8 cellular contexts compared by ENCODE assay signal in genomic region chr20:33490934-33491656, GRCh38. TPM values are rescaled to one million over a fixed set of nuclear protein-coding genes. Genes with fewer than 3 reads are reported as not detected.
DNase-seq lines count a peak whose midpoint lies in the region; ATAC-seq and TF ChIP-seq lines count a peak whose summit lies in the region.

No MANE protein-coding gene starts in this region.

- H3K9me2 ChIP-seq in neural cell (ENCODE audit: insufficient read depth, low read length) = no peaks in the 10 kb centered on the region

- CTCF ChIA-PET in CD4-positive, alpha-beta T cell (lab: Charles Lee) = no interaction called here

- H3K27ac Mint-ChIP-seq in CD4-positive, alpha-beta T cell = peak overlapping the region; percentile 96

- H3K36me3 Mint-ChIP-seq in CD4-positive, alpha-beta T cell (ENCODE audit: low read depth) = peaks cover 15% of the 10 kb centered on the region

- H3K36me3 ChIP-seq in MG63 (no peaks in the 10 kb centered on the region), neural cell (ENCODE audit: insufficient read depth, low read length) (no peaks in the 10 kb centered on the region)

- H3K9ac ChIP-seq in neural cell (ENCODE audit: low read length) = peak overlapping the region; percentile 85

- no peaks in the 10 kb centered on the region for H3K9me3 Mint-ChIP-seq in CD4-positive, alpha-beta T cell

- no peak for TF ChIP-seq EP300 in neural cell (conservative IDR thresholded peaks at IDR 0.05; ENCODE audit: poor library complexity, severe bottlenecking)

- peaks cover 41% of the 10 kb centered on the region for H3K4me1 Mint-ChIP-seq in CD4-positive, alpha-beta T cell (ENCODE audit: low read depth)

- H3K9me3 ChIP-seq in CD4-positive, alpha-beta T cell (ENCODE audit: control insufficient read depth, low read length) = no peaks in the 10 kb centered on the region
- no peaks in the 10 kb centered on the region for H3K9me3 ChIP-seq in MG63
- H3K9me3 ChIP-seq in neural cell (ENCODE audit: low read length) = no peaks in the 10 kb centered on the region

- peak overlapping the region; percentile 62 for H2AFZ ChIP-seq in neural cell (ENCODE audit: low read depth, low read length)

- peak overlapping the region; percentile 62 for H3K4me2 ChIP-seq in neural cell (ENCODE audit: low read length)

- H3K27ac ChIP-seq in CD4-positive, alpha-beta T cell (ENCODE audit: low read depth, low read length) = no peak overlapping the region
- H3K27ac ChIP-seq in dorsolateral prefrontal cortex = peak overlapping the region in 52 of 59 donors; percentile 69 to 98 (median 94)
- peak overlapping the region; percentile 78 for H3K27ac ChIP-seq in neural cell (ENCODE audit: low read length)

- H3K4me3 Mint-ChIP-seq in CD4-positive, alpha-beta T cell = peak overlapping the region; percentile 94

- POLR2A ChIA-PET in CD4-positive, alpha-beta T cell (lab: Charles Lee) = interaction anchor here (0.6 to 2.8 kb wide), 21 partner anchors 10 to 872 kb away, joined by 3 to 41 read pairs (median 7); partner anchors contain the start of genes ACTL10, CDK5RAP1, CHMP4B and EIF2S2

- DNase-seq in CD4-positive, alpha-beta T cell = no peak
- DNase-seq in MG63 = no peak
- DNase-seq in dorsolateral prefrontal cortex = no peak
- DNase-seq in amygdala (lab: John Stamatoyannopoulos, UW) = no peak

- H3K79me2 ChIP-seq in neural cell (replicated peaks; ENCODE audit: insufficient read depth, low read length) = peaks cover 11% of the 10 kb centered on the region

- TF ChIP-seq CTCF in CD4-positive, alpha-beta T cell (IDR thresholded peaks at IDR 0.05) = no peak
- TF ChIP-seq CTCF in dorsolateral prefrontal cortex (IDR thresholded peaks at IDR 0.05 in 54 of 56, conservative IDR thresholded peaks at IDR 0.05 in 2 of 56; ENCODE audit: low read depth in 1 of 56, partially characterized antibody in 56 of 56) = no peak
- no peak for TF ChIP-seq CTCF in neural cell (IDR thresholded peaks at IDR 0.05; ENCODE audit: poor library complexity, severe bottlenecking)

- no peaks in the 10 kb centered on the region for H3K27me3 Mint-ChIP-seq in CD4-positive, alpha-beta T cell

- H3K4me3 ChIP-seq in MG63 (peak overlapping the region; percentile 94), dorsolateral prefrontal cortex (peak overlapping the region; percentile 73 to 100 (median 92)), neural cell (ENCODE audit: low read length) (peak overlapping the region; percentile 98)

- no peaks in the 10 kb centered on the region for H3K27me3 ChIP-seq in CD4-positive, alpha-beta T cell (ENCODE audit: control insufficient read depth, insufficient read depth, low read length)
- no peaks in the 10 kb centered on the region for H3K27me3 ChIP-seq in MG63
- no peaks in the 10 kb centered on the region for H3K27me3 ChIP-seq in dorsolateral prefrontal cortex
- H3K27me3 ChIP-seq in neural cell (ENCODE audit: insufficient read depth, low read depth, low read length) = no peaks in the 10 kb centered on the region

- ATAC-seq in CD4-positive, alpha-beta T cell (ENCODE audit: poor library complexity) = no peak
- no peak for ATAC-seq in GM21529 (IDR thresholded peaks at IDR 0.05; ENCODE audit: unreplicated experiment)
- ATAC-seq in HG02970 (IDR thresholded peaks at IDR 0.05; ENCODE audit: low FRiP score, unreplicated experiment) = no peak
- no peak for ATAC-seq in GM21619 (IDR thresholded peaks at IDR 0.05; ENCODE audit: unreplicated experiment)

- intact Hi-C loops in CD4-positive, alpha-beta T cell (cut with DNase I, micrococcal nuclease) = loop anchor here (1.0 to 10.0 kb wide), 6 partner anchors 48 to 1066 kb away; partner anchors contain the start of genes CDK5RAP1 (in 1 of the 2), EIF2S2 (in 1 of the 2), MAP1LC3A (in 1 of the 2) and SNTA1 (in 1 of the 2)
- intact Hi-C loops in dorsolateral prefrontal cortex (cut with DNase I) = loop anchor here (5.0 to 10.0 kb wide), 2 partner anchors 39 to 74 kb away; no protein-coding TSS in a partner anchor

- no peaks in the 10 kb centered on the region for H4K20me1 ChIP-seq in neural cell (ENCODE audit: insufficient read depth)

- H3F3A ChIP-seq in neural cell (ENCODE audit: insufficient read depth, low read length, poor library complexity, severe bottlenecking) = no peaks in the 10 kb centered on the region

- no peak for TF ChIP-seq RAD21 in neural cell (conservative IDR thresholded peaks at IDR 0.05)

TF ChIP-seq in neural cell, 6 proteins besides CTCF, POLR2A, EP300 and RAD21:
- TF ChIP-seq TAF1 (IDR thresholded peaks at IDR 0.05; ENCODE audit: low read depth) (no peak), EZH2 (IDR thresholded peaks at IDR 0.05; ENCODE audit: borderline replicate concordance, insufficient read depth, low read length, poor library complexity, severe bottlenecking) (no peak)

RNA-seq across cellular contexts. Expression of gene CBFA2T2, which starts 1.2 kb away (rescaled TPM):
- total RNA-seq in CD4-positive, alpha-beta T cell = 10 to 100 TPM; 17.9 to 18.6 TPM
- 7.2 and 7.5 TPM in 2 replicates for total RNA-seq in MG63 (2014; rRNA removed; shearing (Covaris generic); ENCODE audit: low replicate concordance)
- total RNA-seq in dorsolateral prefrontal cortex = 10 to 100 TPM; 30.2 to 61.1 (median 39.7) TPM
- 15.9 and 21.7 TPM in 2 replicates for polyA plus RNA-seq in neural cell
- polyA minus RNA-seq in neural cell = 32.3 and 39.7 TPM in 2 replicates

RNA-seq across cellular contexts. Expression of gene SNTA1, which starts 47.5 kb away (rescaled TPM):
- total RNA-seq in CD4-positive, alpha-beta T cell = 1 to 10 TPM; 5.0 to 5.2 TPM
- 14.0 and 15.7 TPM in 2 replicates for total RNA-seq in MG63 (2014; rRNA removed; shearing (Covaris generic); ENCODE audit: low replicate concordance)
- total RNA-seq in dorsolateral prefrontal cortex = 100 to 1,000 TPM in 12 of 120 experiments, 10 to 100 TPM in 108; 35.4 to 180 (median 77.4) TPM
- 7.2 and 8.6 TPM in 2 replicates for polyA plus RNA-seq in neural cell
- polyA minus RNA-seq in neural cell = 5.7 and 7.3 TPM in 2 replicates
